14 cellular contexts compared by ENCODE assay signal in genomic region chr1:9715536-9716226, GRCh38.
A peak's percentile ranks its signal among the peaks of the same experiment; 100 is the strongest.
DNase-seq lines count a peak whose midpoint lies in the region; ATAC-seq and TF ChIP-seq lines count a peak whose summit lies in the region.
"Had no signal": no experiment of that assay in that cellular context is flagged by ENCODE, and none has a peak within 500 bp of the region (broad histone marks: within the 10 kb centered on the region; RNA-seq: fewer than 3 reads in every experiment).

No MANE protein-coding gene starts in this region.

- peak overlapping the region in 8 of 11 experiments; percentile 65 to 75 (median 72); a peak in 14 of 22 replicates for H3K9ac ChIP-seq in BLaER1 treated with 17β-estradiol and CSF1 and Interleukin-3, amounts not matched to agents 10 nM and 100 nM

- DNase-seq in T-helper 2 cell (peak in 3 of 5 experiments; percentile 35 to 89 (median 62)), lower lobe of right lung (no peak), vagina (ENCODE audit: extremely low spot score in 2 of 2) (no peak), prostate gland (ENCODE audit: low spot score) (no peak), NCI-H524 treated with DMSO at 0.1 percent for 48 hours (lab: John Stamatoyannopoulos, UW) (no peak)
- DNase-seq: cortex of kidney; left cardiac atrium; NCI-H1092 treated with DMSO at 0.1 percent for 48 hours; NK-92 treated with Interleukin-12 subunit alpha and Interleukin-12 subunit beta, amount 100 ng/mL, for 24 hours had no signal

- H3K27me3 Mint-ChIP-seq in activated T-helper 17 cell treated with anti-CD3 and anti-CD28 coated beads, Interleukin-2, amount 50 U/mL, for 72 hours = no peaks in the 10 kb centered on the region

- H3K4me2 ChIP-seq in BLaER1 treated with 17β-estradiol and CSF1 and Interleukin-3, amounts not matched to agents 10 nM and 100 nM = peak overlapping the region; percentile 87 to 98 (median 92)

- H3K9me3 Mint-ChIP-seq in activated T-helper 17 cell treated with anti-CD3 and anti-CD28 coated beads, Interleukin-2, amount 50 U/mL, for 72 hours = no peaks in the 10 kb centered on the region
- H3K9me3 Mint-ChIP-seq: neural crest cell had no signal

- H3K4me3 Mint-ChIP-seq in activated T-helper 17 cell treated with anti-CD3 and anti-CD28 coated beads, Interleukin-2, amount 50 U/mL, for 72 hours = peak overlapping the region; percentile 83
- H3K4me3 Mint-ChIP-seq: neural crest cell had no signal

- peaks cover 85 to 96% (median 92%) of the 10 kb centered on the region in 11 experiments for H3K36me3 ChIP-seq in BLaER1 treated with 17β-estradiol and CSF1 and Interleukin-3, amounts not matched to agents 10 nM and 100 nM
- peaks cover 57% of the 10 kb centered on the region for H3K36me3 ChIP-seq in lower lobe of right lung
- H3K36me3 ChIP-seq in vagina = peaks cover 0 to 24% of the 10 kb centered on the region in 2 donors
- H3K36me3 ChIP-seq in prostate gland = no peaks in the 10 kb centered on the region

- peaks cover 61 to 98% (median 90%) of the 10 kb centered on the region in 11 experiments for H4K20me1 ChIP-seq in BLaER1 treated with 17β-estradiol and CSF1 and Interleukin-3, amounts not matched to agents 10 nM and 100 nM

- intact Hi-C loops in lower lobe of right lung (cut with DNase I) = no loop called here
- intact Hi-C loops in vagina (cut with DNase I) = no loop called here
- intact Hi-C loops in prostate gland (cut with DNase I) = no loop called here

- TF ChIP-seq CTCF in lower lobe of right lung (IDR thresholded peaks at IDR 0.05) (no peak), vagina (IDR thresholded peaks at IDR 0.05) (no peak), prostate gland (IDR thresholded peaks at IDR 0.05) (no peak)

- peak overlapping the region; percentile 94 for H3K27ac Mint-ChIP-seq in activated T-helper 17 cell treated with anti-CD3 and anti-CD28 coated beads, Interleukin-2, amount 50 U/mL, for 72 hours

- H3K36me3 Mint-ChIP-seq in activated T-helper 17 cell treated with anti-CD3 and anti-CD28 coated beads, Interleukin-2, amount 50 U/mL, for 72 hours (ENCODE audit: low read depth) = peaks cover 98% of the 10 kb centered on the region

- H3K4me3 ChIP-seq in BLaER1 treated with 17β-estradiol and CSF1 and Interleukin-3, amounts not matched to agents 10 nM and 100 nM = peak overlapping the region in 4 of 10 experiments; percentile 15 to 46 (median 38); a peak in 7 of 20 replicates
- H3K4me3 ChIP-seq in lower lobe of right lung (no peak overlapping the region), vagina (no peak overlapping the region), prostate gland (no peak overlapping the region)

- no peaks in the 10 kb centered on the region for H3K27me3 ChIP-seq in BLaER1 treated with 17β-estradiol and CSF1 and Interleukin-3, amounts not matched to agents 10 nM and 100 nM
- H3K27me3 ChIP-seq in lower lobe of right lung (ENCODE audit: low read depth) = no peaks in the 10 kb centered on the region
- no peaks in the 10 kb centered on the region for H3K27me3 ChIP-seq in vagina
- no peaks in the 10 kb centered on the region for H3K27me3 ChIP-seq in prostate gland (replicated peaks; ENCODE audit: insufficient read depth)
- H3K27me3 ChIP-seq: suprapubic skin had no signal

- ATAC-seq in activated T-helper 17 cell treated with anti-CD3 and anti-CD28 coated beads, Interleukin-2, amount 50 U/mL, for 72 hours (replicated peaks) = no peak
- ATAC-seq in lower lobe of right lung = no peak
- no peak for ATAC-seq in GM18868 (IDR thresholded peaks at IDR 0.05; ENCODE audit: unreplicated experiment)
- ATAC-seq: left cardiac atrium had no signal

- H3K27ac ChIP-seq in BLaER1 treated with 17β-estradiol and CSF1 and Interleukin-3, amounts not matched to agents 10 nM and 100 nM = peak overlapping the region in 8 of 11 experiments; percentile 56 to 83 (median 79); a peak in 15 of 22 replicates
- peak overlapping the region; percentile 27 for H3K27ac ChIP-seq in lower lobe of right lung
- H3K27ac ChIP-seq in vagina = no peak overlapping the region
- no peak overlapping the region for H3K27ac ChIP-seq in prostate gland
- H3K27ac ChIP-seq: suprapubic skin had no signal

- 86% methylated on average over 39 of the region's 40 CpGs for WGBS in prostate gland

- peaks cover 17% of the 10 kb centered on the region for H3K4me1 Mint-ChIP-seq in activated T-helper 17 cell treated with anti-CD3 and anti-CD28 coated beads, Interleukin-2, amount 50 U/mL, for 72 hours

- H3K4me1 ChIP-seq in BLaER1 treated with 17β-estradiol and CSF1 and Interleukin-3, amounts not matched to agents 10 nM and 100 nM = peaks cover 59 to 97% (median 93%) of the 10 kb centered on the region in 10 experiments
- H3K4me1 ChIP-seq in lower lobe of right lung (peaks cover 13% of the 10 kb centered on the region), vagina (no peaks in the 10 kb centered on the region), prostate gland (replicated peaks) (no peaks in the 10 kb centered on the region)

- no peaks in the 10 kb centered on the region for H3K9me3 ChIP-seq in BLaER1 treated with 17β-estradiol and CSF1 and Interleukin-3, amounts not matched to agents 10 nM and 100 nM (replicated peaks in 1 of 11)
- no peaks in the 10 kb centered on the region for H3K9me3 ChIP-seq in lower lobe of right lung
- no peaks in the 10 kb centered on the region for H3K9me3 ChIP-seq in vagina
- no peaks in the 10 kb centered on the region for H3K9me3 ChIP-seq in prostate gland
- H3K9me3 ChIP-seq: suprapubic skin had no signal

- TF ChIP-seq POLR2A in vagina (IDR thresholded peaks at IDR 0.05) (no peak), prostate gland (IDR thresholded peaks at IDR 0.05) (no peak)

Comparison
In these comparisons a context has a peak if more than half of its experiments do, and no peak if none do; other contexts are left out.
1. H3K27ac ChIP-seq: peak in BLaER1 treated with 17β-estradiol and CSF1 and Interleukin-3, amounts not matched to agents 10 nM and 100 nM (8 of 11) and lower lobe of right lung (single experiment); none in vagina (single experiment) and prostate gland (0 of 2).
2. DNase-seq: peak in T-helper 2 cell (3 of 5); none in lower lobe of right lung (single experiment), vagina (0 of 2), prostate gland (single experiment) and NCI-H524 treated with DMSO at 0.1 percent for 48 hours (single experiment).